In the genomic region with DNA sequence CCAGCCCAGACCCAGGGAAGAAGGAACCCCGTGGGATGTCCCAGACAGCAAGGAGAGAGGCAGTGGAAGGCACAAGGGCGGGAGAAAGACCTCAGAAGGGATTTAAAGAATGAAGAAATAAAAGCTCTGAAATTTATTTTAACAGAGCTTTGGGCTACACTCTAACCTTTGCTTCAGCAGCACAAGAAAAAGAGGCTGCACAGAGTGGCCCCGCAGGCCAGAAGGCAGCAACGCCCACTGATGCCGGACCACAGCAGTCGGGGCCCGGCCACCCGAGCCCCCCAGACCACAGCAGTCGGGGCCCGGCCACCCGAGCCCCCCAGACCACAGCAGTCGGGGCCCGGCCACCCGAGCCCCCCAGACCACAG, we compare ENCODE assay signal across 8 cellular contexts. TPM values are rescaled to one million over a fixed set of nuclear protein-coding genes. Genes with fewer than 3 reads are reported as not detected.
DNase-seq lines count a peak whose midpoint lies in the region; ATAC-seq and TF ChIP-seq lines count a peak whose summit lies in the region.
"Not testable (repeated sequence)": the region's sequence is repeated elsewhere in the genome, so short reads cannot be mapped to it uniquely, and the experiment has no call there.

No MANE protein-coding gene starts in this region.

- H3K9me3 ChIP-seq in CD4-positive, alpha-beta T cell (ENCODE audit: control insufficient read depth, low read length); SK-N-SH; muscle layer of duodenum (ENCODE audit: control insufficient read depth in 1 of 2, low read length in 2 of 2); gastrocnemius medialis; tibial artery: not testable (repeated sequence)
- H3K9me3 ChIP-seq in heart left ventricle: peaks cover 0 to 10% (median 0%) of the 10 kb centered on the region in 12 donors

- TF ChIP-seq RAD21 in SK-N-SH (IDR thresholded peaks at IDR 0.05; ENCODE audit: low read length): not testable (repeated sequence)

- peaks cover 16% of the 10 kb centered on the region for H3F3A ChIP-seq in SK-N-SH (replicated peaks; ENCODE audit: insufficient read depth)

- not testable (repeated sequence) for TF ChIP-seq POLR2A in heart left ventricle (IDR thresholded peaks at IDR 0.05); gastrocnemius medialis (IDR thresholded peaks at IDR 0.05)

- WGBS in SK-N-SH (ENCODE audit: low lambda C conversion rate): 86% methylated on average over 4 of the region's 14 CpGs
- whole genome bisulfite sequencing in heart left ventricle, 4 donors: 65 to 85% (median 79%) methylated on average over 8 to 13 of the region's 14 CpGs

- not testable (repeated sequence) for ATAC-seq in CD4-positive, alpha-beta T cell (ENCODE audit: poor library complexity); heart left ventricle; gastrocnemius medialis

- peak overlapping the region; percentile 14; the same call in 1 of the 2 replicates for H3K9ac ChIP-seq in SK-N-SH

- H3K27ac Mint-ChIP-seq in CD4-positive, alpha-beta T cell: peak overlapping the region; percentile 53
- peak overlapping the region; percentile 4 for H3K27ac Mint-ChIP-seq in activated T-helper 2 cell treated with anti-CD3 and anti-CD28 coated beads, Interferon-gamma antibody, Interleukin-2, Interleukin-4, amounts not matched to agents 10 μg/mL and 5 μg/mL and 100 μg/mL, durations not matched to agents 14 hours and 24 hours and 36 hours

- not testable (repeated sequence) for H3K9me2 ChIP-seq in SK-N-SH

- not testable (repeated sequence) for TF ChIP-seq EP300 in SK-N-SH (IDR thresholded peaks at IDR 0.05; ENCODE audit: borderline replicate concordance in 1 of 2, low read depth in 1 of 2, low read length in 1 of 2)

- not testable (repeated sequence) for H3K9me3 Mint-ChIP-seq in CD4-positive, alpha-beta T cell; activated T-helper 2 cell treated with anti-CD3 and anti-CD28 coated beads, Interferon-gamma antibody, Interleukin-2, Interleukin-4, amounts not matched to agents 10 μg/mL and 5 μg/mL and 100 μg/mL, durations not matched to agents 14 hours and 24 hours and 36 hours

- in situ Hi-C loops in gastrocnemius medialis (cut with MboI; ENCODE audit: low sequenced_read_pairs in 4 of 4): not testable (repeated sequence)

- POLR2A ChIA-PET in CD4-positive, alpha-beta T cell (lab: Charles Lee): not testable (repeated sequence)
- POLR2A ChIA-PET in SK-N-SH (lab: Yijun Ruan, JAX): interaction anchor here (1.1 kb wide), 2 partner anchors 11 to 21 kb away, joined by 3 to 5 read pairs; no protein-coding TSS in a partner anchor

- not testable (repeated sequence) for H3K27me3 ChIP-seq in CD4-positive, alpha-beta T cell (ENCODE audit: control insufficient read depth, insufficient read depth, low read length); SK-N-SH (ENCODE audit: insufficient read depth); heart left ventricle; muscle layer of duodenum (ENCODE audit: low read depth, low read length); gastrocnemius medialis; tibial artery

- TF ChIP-seq CTCF in CD4-positive, alpha-beta T cell (IDR thresholded peaks at IDR 0.05); SK-N-SH (IDR thresholded peaks at IDR 0.05); coronary artery (IDR thresholded peaks at IDR 0.05); heart left ventricle (IDR thresholded peaks at IDR 0.05); gastrocnemius medialis (IDR thresholded peaks at IDR 0.05 in 4 of 5, conservative IDR thresholded peaks at IDR 0.05 in 1 of 5); tibial artery (IDR thresholded peaks at IDR 0.05): not testable (repeated sequence)

- H3K79me2 ChIP-seq in SK-N-SH (ENCODE audit: insufficient read depth): peaks cover 91% of the 10 kb centered on the region

- CTCF ChIA-PET in CD4-positive, alpha-beta T cell (lab: Charles Lee): not testable (repeated sequence)
- CTCF ChIA-PET in SK-N-SH (lab: Yijun Ruan, JAX): interaction anchor here (0.7 to 1.2 kb wide), 2 partner anchors 23 to 279 kb away, joined by 3 read pairs; no protein-coding TSS in a partner anchor

- not testable (repeated sequence) for DNase-seq in CD4-positive, alpha-beta T cell; SK-N-SH; activated T-helper 2 cell treated with anti-CD3 and anti-CD28 coated beads, Interferon-gamma antibody, Interleukin-2, Interleukin-4, amounts not matched to agents 10 μg/mL and 5 μg/mL and 100 μg/mL, durations not matched to agents 14 hours and 24 hours and 36 hours (ENCODE audit: low spot score); coronary artery (ENCODE audit: low spot score)
- DNase-seq in heart left ventricle (peak in 2 of 5 donors; percentile 13 to 18), gastrocnemius medialis (peak in 1 of 2 donors; percentile 9), tibial artery (peak; percentile 11 to 57)

- not testable (repeated sequence) for H3K27ac ChIP-seq in CD4-positive, alpha-beta T cell (ENCODE audit: low read depth, low read length)
- H3K27ac ChIP-seq in SK-N-SH (ENCODE audit: low read depth in 2 of 2, low read length in 1 of 2) (peak overlapping the region; percentile 46 to 78; a peak in 3 of 4 replicates), coronary artery (peak overlapping the region; percentile 54 to 82), heart left ventricle (peak overlapping the region in 9 of 12 donors; percentile 27 to 72 (median 49)), muscle layer of duodenum (ENCODE audit: low read length) (peak overlapping the region; percentile 56), gastrocnemius medialis (peak overlapping the region; percentile 50 to 75 (median 69)), tibial artery (peak overlapping the region; percentile 61 to 65)

- H3K4me1 ChIP-seq in SK-N-SH (ENCODE audit: control insufficient read depth in 1 of 2, insufficient read depth in 2 of 2, low read depth in 1 of 2, low read length in 1 of 2): peaks cover 0 to 40% of the 10 kb centered on the region in 2 experiments; a peak in 1 of 4 replicates
- peaks cover 0 to 38% (median 21%) of the 10 kb centered on the region in 12 donors for H3K4me1 ChIP-seq in heart left ventricle
- H3K4me1 ChIP-seq in muscle layer of duodenum (ENCODE audit: control insufficient read depth in 1 of 2, insufficient read depth in 2 of 2, low read length in 2 of 2): peaks cover 0 to 28% of the 10 kb centered on the region in 2 donors
- H3K4me1 ChIP-seq in gastrocnemius medialis: peaks cover 25 to 38% of the 10 kb centered on the region in 2 donors
- H3K4me1 ChIP-seq in tibial artery: peaks cover 0 to 33% (median 28%) of the 10 kb centered on the region in 4 donors

- peaks cover 72% of the 10 kb centered on the region for H3K36me3 Mint-ChIP-seq in CD4-positive, alpha-beta T cell (ENCODE audit: low read depth)
- H3K36me3 Mint-ChIP-seq in activated T-helper 2 cell treated with anti-CD3 and anti-CD28 coated beads, Interferon-gamma antibody, Interleukin-2, Interleukin-4, amounts not matched to agents 10 μg/mL and 5 μg/mL and 100 μg/mL, durations not matched to agents 14 hours and 24 hours and 36 hours (ENCODE audit: low read depth): not testable (repeated sequence)

- not testable (repeated sequence) for H3K36me3 ChIP-seq in SK-N-SH (replicated peaks in 1 of 2; ENCODE audit: control insufficient read depth in 1 of 2, insufficient read depth in 2 of 2, low read length in 1 of 2); heart left ventricle; muscle layer of duodenum (ENCODE audit: control insufficient read depth in 1 of 2, insufficient read depth in 2 of 2, low read length in 2 of 2); gastrocnemius medialis; tibial artery

- H3K4me3 Mint-ChIP-seq in CD4-positive, alpha-beta T cell: peak overlapping the region; percentile 63
- not testable (repeated sequence) for H3K4me3 Mint-ChIP-seq in activated T-helper 2 cell treated with anti-CD3 and anti-CD28 coated beads, Interferon-gamma antibody, Interleukin-2, Interleukin-4, amounts not matched to agents 10 μg/mL and 5 μg/mL and 100 μg/mL, durations not matched to agents 14 hours and 24 hours and 36 hours (ENCODE audit: low read depth)

- not testable (repeated sequence) for H3K4me3 ChIP-seq in SK-N-SH (ENCODE audit: low read depth in 2 of 2, low read length in 1 of 2); muscle layer of duodenum (ENCODE audit: low read depth in 1 of 2, low read length in 2 of 2); tibial artery
- H3K4me3 ChIP-seq in coronary artery (peak overlapping the region; percentile 45), heart left ventricle (peak overlapping the region in 1 of 12 donors; percentile 15), gastrocnemius medialis (peak overlapping the region in 2 of 4 donors; percentile 9 to 27)

- peaks cover 61% of the 10 kb centered on the region for H4K20me1 ChIP-seq in SK-N-SH (ENCODE audit: insufficient read depth)

- intact Hi-C loops in CD4-positive, alpha-beta T cell (cut with DNase I, micrococcal nuclease); activated T-helper 2 cell treated with anti-CD3 and anti-CD28 coated beads, Interferon-gamma antibody, Interleukin-2, Interleukin-4, amounts not matched to agents 10 μg/mL and 5 μg/mL and 100 μg/mL, durations not matched to agents 14 hours and 24 hours and 36 hours (cut with micrococcal nuclease); gastrocnemius medialis (cut with DNase I; ENCODE audit: low total_unique reads): not testable (repeated sequence)
- intact Hi-C loops in heart left ventricle (cut with DNase I): loop anchor here in 1 of 10 donors (2.0 kb wide), 1 partner anchor 34 kb away; no protein-coding TSS in a partner anchor
- intact Hi-C loops in tibial artery (cut with DNase I; ENCODE audit: low total_unique reads): loop anchor here (2.0 to 5.0 kb wide), 2 partner anchors 30 to 34 kb away; partner anchors contain the start of gene RASA3

- not testable (repeated sequence) for H2AFZ ChIP-seq in SK-N-SH (ENCODE audit: low read depth)

- H3K4me2 ChIP-seq in SK-N-SH: 0 out of 2 replicates have a peak overlapping the region, but pooled peaks have one; percentile 11

- not testable (repeated sequence) for H3K27me3 Mint-ChIP-seq in CD4-positive, alpha-beta T cell; activated T-helper 2 cell treated with anti-CD3 and anti-CD28 coated beads, Interferon-gamma antibody, Interleukin-2, Interleukin-4, amounts not matched to agents 10 μg/mL and 5 μg/mL and 100 μg/mL, durations not matched to agents 14 hours and 24 hours and 36 hours (ENCODE audit: low read depth)

- H3K4me1 Mint-ChIP-seq in CD4-positive, alpha-beta T cell (ENCODE audit: low read depth): peaks cover 83% of the 10 kb centered on the region
- not testable (repeated sequence) for H3K4me1 Mint-ChIP-seq in activated T-helper 2 cell treated with anti-CD3 and anti-CD28 coated beads, Interferon-gamma antibody, Interleukin-2, Interleukin-4, amounts not matched to agents 10 μg/mL and 5 μg/mL and 100 μg/mL, durations not matched to agents 14 hours and 24 hours and 36 hours (ENCODE audit: low read depth)

RNA-seq across cellular contexts. Expression of gene RASA3, which starts 33.8 kb away (rescaled TPM):
- 100 to 1,000 TPM; 181 to 184 TPM for total RNA-seq in CD4-positive, alpha-beta T cell
- polyA plus RNA-seq in SK-N-SH (2012; rRNA removed) (23.9 and 25.1 TPM in 2 replicates), heart left ventricle (1 to 10 TPM; 4.8 to 9.0 TPM)
- polyA plus RNA-seq in SK-N-SH (2012; cell fraction: cytosol; rRNA removed): 17.3 and 20.8 TPM in 2 replicates
- 26.8 and 31.9 TPM in 2 replicates for polyA plus RNA-seq in SK-N-SH (2012; cell fraction: nucleus; rRNA removed)
- total RNA-seq in activated T-helper 2 cell treated with anti-CD3 and anti-CD28 coated beads, Interferon-gamma antibody, Interleukin-2, Interleukin-4, amounts not matched to agents 10 μg/mL and 5 μg/mL and 100 μg/mL, durations not matched to agents 14 hours and 24 hours and 36 hours: 13.7 and 13.9 TPM in 2 replicates
- total RNA-seq in heart left ventricle (10 to 100 TPM in 5 of 9 donors, 1 to 10 TPM in 4; 7.2 to 24.2 (median 10.5) TPM), gastrocnemius medialis (10 to 100 TPM in 2 of 4 donors, 1 to 10 TPM in 2; 3.4 to 22.2 (median 10.8) TPM)

Comparison
In these comparisons a context has a peak if more than half of its experiments do, and no peak if none do; other contexts are left out.
1. RNA of gene RASA3, which starts 33.8 kb away (total RNA-seq): 181 to 184 TPM in CD4-positive, alpha-beta T cell; 3.4 to 22.2 TPM in gastrocnemius medialis, 13.7 to 13.9 TPM in activated T-helper 2 cell treated with anti-CD3 and anti-CD28 coated beads, Interferon-gamma antibody, Interleukin-2, Interleukin-4, amounts not matched to agents 10 μg/mL and 5 μg/mL and 100 μg/mL, durations not matched to agents 14 hours and 24 hours and 36 hours and 7.2 to 24.2 TPM in heart left ventricle; every median in the first group is over 4 times any median in the second.